8 cellular contexts compared by ENCODE assay signal in genomic region chr5:14204785-14205321, GRCh38.
DNase-seq lines count a peak whose midpoint lies in the region; ATAC-seq and TF ChIP-seq lines count a peak whose summit lies in the region.

No MANE protein-coding gene starts in this region.

- H2BK120ac ChIP-seq in neuronal stem cell (ENCODE audit: low read depth, low read length) = no peak overlapping the region

- peak overlapping the region; percentile 17 for H3K9ac ChIP-seq in mammary epithelial cell (ENCODE audit: insufficient read depth, low read length)
- no peak overlapping the region for H3K9ac ChIP-seq in neuronal stem cell (ENCODE audit: low read depth, low read length, poor library complexity)

- peaks cover 4 to 21% of the 10 kb centered on the region in 2 donors for H3K27me3 Mint-ChIP-seq in CD8-positive, alpha-beta memory T cell

- POLR2A ChIA-PET in CD8-positive, alpha-beta memory T cell (lab: Charles Lee) = no interaction called here

- in situ Hi-C loops in Caki2 (cut with HindIII; ENCODE audit: low pct_unique_long_range_greater_than_20kb, low sequenced_read_pairs) (no loop called here), mammary epithelial cell (cut with MboI; ENCODE audit: low sequenced_read_pairs in 2 of 2) (loop anchor here in 1 of 2 donors (10.0 kb wide), 1 partner anchor 50 kb away; no protein-coding TSS in a partner anchor)

- H3K9me3 ChIP-seq in mammary epithelial cell (replicated peaks; ENCODE audit: insufficient read depth, low read length) (no peaks in the 10 kb centered on the region), lower lobe of right lung (no peaks in the 10 kb centered on the region), neuronal stem cell (replicated peaks in 1 of 2; ENCODE audit: control insufficient read depth in 2 of 2, insufficient read depth in 1 of 2, low read depth in 1 of 2, low read length in 2 of 2) (peaks cover 0 to 2% of the 10 kb centered on the region in 2 donors)
- no peaks in the 10 kb centered on the region for H3K9me3 ChIP-seq in CD8-positive, alpha-beta memory T cell (ENCODE audit: low read length)

- no peak overlapping the region for H3K18ac ChIP-seq in neuronal stem cell (ENCODE audit: low read length)

- H3K79me1 ChIP-seq in neuronal stem cell (ENCODE audit: low read depth, low read length) = peaks cover 12% of the 10 kb centered on the region

- H3K4me3 ChIP-seq in mammary epithelial cell (replicated peaks in 1 of 3; ENCODE audit: insufficient read depth in 1 of 3, low read depth in 2 of 3, low read length in 3 of 3) (peak overlapping the region; percentile 24 to 43 (median 41)), lower lobe of right lung (peak overlapping the region; percentile 14), neuronal stem cell (ENCODE audit: low read length in 2 of 2) (no peak overlapping the region)
- no peak overlapping the region for H3K4me3 ChIP-seq in CD8-positive, alpha-beta memory T cell (ENCODE audit: low read length)

- H3K14ac ChIP-seq in neuronal stem cell (ENCODE audit: low read length) = no peak overlapping the region

- WGBS in mammary epithelial cell (ENCODE audit: low coverage, missing lambda C conversion rate) = 6% methylated on average over 9 of the region's 9 CpGs
- WGBS in neuronal stem cell (ENCODE audit: extremely low coverage in 2 of 2, insufficient read length in 2 of 2, insufficient replicate concordance in 1 of 2), 2 donors = no CpG with 5 or more reads among the region's 9 CpGs

- H2AK5ac ChIP-seq in neuronal stem cell (ENCODE audit: low read depth, low read length) = no peak overlapping the region

- no peak overlapping the region for H2BK12ac ChIP-seq in neuronal stem cell (ENCODE audit: low read length)

- H3K4ac ChIP-seq in neuronal stem cell (ENCODE audit: low read length) = no peak overlapping the region

- intact Hi-C loops in mammary epithelial cell (cut with micrococcal nuclease) (loop anchor here (1.0 to 5.0 kb wide), 4 partner anchors 9 to 218 kb away; no protein-coding TSS in a partner anchor), lower lobe of right lung (cut with DNase I) (no loop called here)

- peak; percentile 83 for DNase-seq in Caki2 (ENCODE audit: low read depth)
- DNase-seq in MV-4-11 (lab: John Stamatoyannopoulos, UW) = peak; percentile 78
- peak; percentile 68 for DNase-seq in mammary epithelial cell
- peak; percentile 78 for DNase-seq in lower lobe of right lung
- no peak for DNase-seq in CD8-positive, alpha-beta memory T cell
- DNase-seq in neuronal stem cell (ENCODE audit: low spot score) = no peak
- no peak for DNase-seq in NK-92 (lab: John Stamatoyannopoulos, UW; ENCODE audit: unreplicated experiment)

- H3K4me3 Mint-ChIP-seq in CD8-positive, alpha-beta memory T cell = peak overlapping the region in 1 of 7 donors; percentile 6

- no peak overlapping the region for H4K8ac ChIP-seq in neuronal stem cell (ENCODE audit: low read depth, low read length)

- H2AFZ ChIP-seq in mammary epithelial cell (ENCODE audit: low read depth, low read length) (peak overlapping the region; percentile 51), neuronal stem cell (ENCODE audit: low read length) (no peak overlapping the region)

- H3K4me1 Mint-ChIP-seq in CD8-positive, alpha-beta memory T cell = no peaks in the 10 kb centered on the region

- H3K27ac ChIP-seq in mammary epithelial cell (ENCODE audit: insufficient read depth, low read depth, low read length) (peak overlapping the region; percentile 83), lower lobe of right lung (peak overlapping the region; percentile 54), neuronal stem cell (replicated peaks; ENCODE audit: low read length) (no peak overlapping the region)
- H3K27ac ChIP-seq in CD8-positive, alpha-beta memory T cell (ENCODE audit: low read depth, low read length) = no peak overlapping the region

- H3K4me1 ChIP-seq in mammary epithelial cell (ENCODE audit: insufficient read depth, low read length) = peaks cover 60% of the 10 kb centered on the region
- H3K4me1 ChIP-seq in lower lobe of right lung = peaks cover 60% of the 10 kb centered on the region
- no peaks in the 10 kb centered on the region for H3K4me1 ChIP-seq in CD8-positive, alpha-beta memory T cell (ENCODE audit: insufficient read depth, low read length)
- peaks cover 11 to 19% of the 10 kb centered on the region in 2 donors for H3K4me1 ChIP-seq in neuronal stem cell (ENCODE audit: control insufficient read depth in 2 of 2, insufficient read depth in 1 of 2, low read depth in 1 of 2, low read length in 2 of 2)

- H3K4me2 ChIP-seq in mammary epithelial cell (ENCODE audit: insufficient read depth, low read depth, low read length) = peak overlapping the region; percentile 91
- no peak overlapping the region for H3K4me2 ChIP-seq in neuronal stem cell (ENCODE audit: insufficient read depth, low read length, poor library complexity, severe bottlenecking)

- no TSS peak for BruUV-seq in mammary epithelial cell (replicated peaks; lab: Mats Ljungman, UMichigan)

- H4K91ac ChIP-seq in neuronal stem cell (ENCODE audit: low read depth, low read length, poor library complexity) = no peak overlapping the region

- no peak for TF ChIP-seq CTCF in mammary epithelial cell (conservative IDR thresholded peaks at IDR 0.05 in 1 of 2, IDR thresholded peaks at IDR 0.05 in 1 of 2; ENCODE audit: extremely low read depth in 1 of 2, insufficient read depth in 1 of 2, low read depth in 1 of 2, low read length in 2 of 2)
- no peak for TF ChIP-seq CTCF in lower lobe of right lung (IDR thresholded peaks at IDR 0.05)

- dilution Hi-C loops in mammary epithelial cell (cut with HindIII; ENCODE audit: low sequenced_read_pairs) = no loop called here

- H2BK15ac ChIP-seq in neuronal stem cell (ENCODE audit: low read length) = no peak overlapping the region

- CTCF ChIA-PET in mammary epithelial cell (lab: Charles Lee; ENCODE audit: low non-redundant PET) = no interaction called here
- CTCF ChIA-PET in CD8-positive, alpha-beta memory T cell (lab: Charles Lee) = no interaction called here

- no peaks in the 10 kb centered on the region for H3K36me3 ChIP-seq in mammary epithelial cell (ENCODE audit: insufficient read depth, low read length)
- H3K36me3 ChIP-seq in lower lobe of right lung = no peaks in the 10 kb centered on the region
- no peaks in the 10 kb centered on the region for H3K36me3 ChIP-seq in CD8-positive, alpha-beta memory T cell (ENCODE audit: insufficient read depth, low read length)
- H3K36me3 ChIP-seq in neuronal stem cell (replicated peaks in 1 of 2; ENCODE audit: control insufficient read depth in 2 of 2, insufficient read depth in 2 of 2, low read length in 2 of 2) = no peaks in the 10 kb centered on the region

- no peak overlapping the region for H2BK5ac ChIP-seq in neuronal stem cell (ENCODE audit: low read length)

- ATAC-seq in lower lobe of right lung (peak; percentile 67 to 75), GM21786 (IDR thresholded peaks at IDR 0.05; ENCODE audit: unreplicated experiment) (no peak)

- H4K20me1 ChIP-seq in mammary epithelial cell (ENCODE audit: insufficient read depth, low read length) = no peaks in the 10 kb centered on the region

- peak overlapping the region in 1 of 8 donors; percentile 31 for H3K27ac Mint-ChIP-seq in CD8-positive, alpha-beta memory T cell

- H3K36me3 Mint-ChIP-seq in CD8-positive, alpha-beta memory T cell = no peaks in the 10 kb centered on the region

- no peak overlapping the region for H3K23ac ChIP-seq in neuronal stem cell (ENCODE audit: low read depth, low read length, poor library complexity)

- H3K27me3 ChIP-seq in mammary epithelial cell (ENCODE audit: insufficient read depth, low read length) (no peaks in the 10 kb centered on the region), lower lobe of right lung (ENCODE audit: low read depth) (no peaks in the 10 kb centered on the region), neuronal stem cell (ENCODE audit: control insufficient read depth in 3 of 3, insufficient read depth in 3 of 3, low read depth in 1 of 3, low read length in 3 of 3) (no peaks in the 10 kb centered on the region)
- no peaks in the 10 kb centered on the region for H3K27me3 ChIP-seq in CD8-positive, alpha-beta memory T cell (ENCODE audit: insufficient read depth, low read length, poor library complexity, severe bottlenecking)

- H3K79me2 ChIP-seq in mammary epithelial cell (ENCODE audit: insufficient read depth, low read length) = peaks cover 99% of the 10 kb centered on the region

- peaks cover 0 to 28% (median 2%) of the 10 kb centered on the region in 5 donors for H3K9me3 Mint-ChIP-seq in CD8-positive, alpha-beta memory T cell

Comparison
In these comparisons a context has a peak if more than half of its experiments do, and no peak if none do; other contexts are left out.
1. DNase-seq: peak in Caki2 (single experiment), MV-4-11 (single experiment), mammary epithelial cell (single experiment) and lower lobe of right lung (single experiment); none in CD8-positive, alpha-beta memory T cell (0 of 5), neuronal stem cell (single experiment) and NK-92 (single experiment).
2. H3K27ac ChIP-seq: peak in mammary epithelial cell (single experiment) and lower lobe of right lung (single experiment); none in CD8-positive, alpha-beta memory T cell (single experiment) and neuronal stem cell (single experiment).
3. H3K4me3 ChIP-seq: peak in mammary epithelial cell (3 of 3) and lower lobe of right lung (single experiment); none in CD8-positive, alpha-beta memory T cell (single experiment) and neuronal stem cell (0 of 2).